8 cellular contexts compared by ENCODE assay signal in genomic region chr2:29130295-29130694, GRCh38. TPM values are rescaled to one million over a fixed set of nuclear protein-coding genes. Genes with fewer than 3 reads are reported as not detected.
DNase-seq lines count a peak whose midpoint lies in the region; ATAC-seq, FAIRE-seq and TF ChIP-seq lines count a peak whose summit lies in the region.

No MANE protein-coding gene starts in this region.

- no peak overlapping the region for H3K27ac ChIP-seq in mesendoderm (ENCODE audit: low read depth, low read length)

- H3K79me2 ChIP-seq in mesendoderm (ENCODE audit: control insufficient read depth, insufficient read depth, low read length), result no peaks in the 10 kb centered on the region

- H3K36me3 ChIP-seq in bronchial epithelial cell (ENCODE audit: control insufficient read depth, insufficient read depth, low read length), result peaks cover 21% of the 10 kb centered on the region
- no peaks in the 10 kb centered on the region for H3K36me3 ChIP-seq in mesendoderm (ENCODE audit: control insufficient read depth, insufficient read depth, low read length)

- peak; percentile 80 for FAIRE-seq in bronchial epithelial cell (lab: Jason Lieb, UNC)

- no peak overlapping the region for H3K18ac ChIP-seq in mesendoderm (ENCODE audit: low read length)

- H3K4me2 ChIP-seq in mesendoderm (ENCODE audit: low read length), result no peak overlapping the region

- H3K27me3 ChIP-seq in bronchial epithelial cell (ENCODE audit: control insufficient read depth, insufficient read depth, low read length) (no peaks in the 10 kb centered on the region), mesendoderm (ENCODE audit: insufficient read depth, low read length, poor library complexity) (no peaks in the 10 kb centered on the region)

- no peak overlapping the region for H2BK5ac ChIP-seq in mesendoderm (ENCODE audit: low read length)

- no peak overlapping the region for H3K56ac ChIP-seq in mesendoderm (ENCODE audit: low read length)

- no peak overlapping the region for H4K5ac ChIP-seq in mesendoderm (ENCODE audit: low read length)

- no peak overlapping the region for H2BK15ac ChIP-seq in mesendoderm (replicated peaks; ENCODE audit: low read depth)

- H4K8ac ChIP-seq in mesendoderm (ENCODE audit: low read depth, low read length), result no peak overlapping the region

- no peaks in the 10 kb centered on the region for H3K79me1 ChIP-seq in mesendoderm (ENCODE audit: low read length)

- no peak overlapping the region for H2AK5ac ChIP-seq in mesendoderm (ENCODE audit: low read length)

- WGBS in mesendoderm (ENCODE audit: extremely low coverage, insufficient coverage, low lambda C conversion rate), result no CpG with 5 or more reads among the region's 2 CpGs

- no peak overlapping the region for H2BK120ac ChIP-seq in mesendoderm (ENCODE audit: low read depth, low read length)

- no peak overlapping the region for H3K4me3 ChIP-seq in bronchial epithelial cell (ENCODE audit: low read depth, low read length)
- H3K4me3 ChIP-seq in mesendoderm (ENCODE audit: low read length), result no peak overlapping the region

- no peak overlapping the region for H3K23ac ChIP-seq in mesendoderm (ENCODE audit: low read length)

- peak; percentile 60 for ATAC-seq in GM21381 (IDR thresholded peaks at IDR 0.05; ENCODE audit: unreplicated experiment)

- H3K9ac ChIP-seq in mesendoderm (ENCODE audit: low read length), result no peak overlapping the region

- H3K4me1 ChIP-seq in mesendoderm (ENCODE audit: control insufficient read depth, low read depth, low read length), result peaks cover 2% of the 10 kb centered on the region

- DNase-seq in DMS53 (lab: John Stamatoyannopoulos, UW) (peak; percentile 74), NCI-H69 (lab: John Stamatoyannopoulos, UW) (peak; percentile 26), bronchial epithelial cell (ENCODE audit: low read depth) (peak; percentile 94), mesendoderm (peak; percentile 83), HK-2 (ENCODE audit: unreplicated experiment) (no peak), NAMALWA (ENCODE audit: low spot score) (no peak), NCI-H146 treated with DMSO at 0.1 percent for 48 hours (lab: John Stamatoyannopoulos, UW; ENCODE audit: unreplicated experiment) (no peak)

- no peak overlapping the region for H3K4ac ChIP-seq in mesendoderm (ENCODE audit: low read depth, low read length)

- no peak for TF ChIP-seq CTCF in bronchial epithelial cell (IDR thresholded peaks at IDR 0.05; ENCODE audit: insufficient read depth, low read length, severe bottlenecking)

RNA-seq across cellular contexts. Expression of gene CLIP4, which starts 15.1 kb away (rescaled TPM):
- total RNA-seq in bronchial epithelial cell, result 102 and 144 TPM in 2 replicates
- 0.27 TPM for polyA plus RNA-seq in mesendoderm (2013, experiment 1 of 2)
- polyA plus RNA-seq in mesendoderm (2013, experiment 2 of 2), result 0.29 TPM

RNA-seq across cellular contexts. Expression of gene PCARE, which starts 56.0 kb away (rescaled TPM):
- total RNA-seq in bronchial epithelial cell, result not detected in 2 replicates
- not detected for polyA plus RNA-seq in mesendoderm (2013, experiment 1 of 2)
- not detected for polyA plus RNA-seq in mesendoderm (2013, experiment 2 of 2)

Comparison
In these comparisons a context has a peak if more than half of its experiments do, and no peak if none do; other contexts are left out.
1. DNase-seq: peak in DMS53 (single experiment), NCI-H69 (single experiment), bronchial epithelial cell (single experiment) and mesendoderm (single experiment); none in HK-2 (single experiment), NAMALWA (single experiment) and NCI-H146 treated with DMSO at 0.1 percent for 48 hours (single experiment).